17 cellular contexts compared by ENCODE assay signal in genomic region chr14:93549578-93549977, GRCh38.
DNase-seq lines count a peak whose midpoint lies in the region; TF ChIP-seq lines count a peak whose summit lies in the region.
"Had no signal": no experiment of that assay in that cellular context is flagged by ENCODE, and none has a peak within 500 bp of the region (broad histone marks: within the 10 kb centered on the region; RNA-seq: fewer than 3 reads in every experiment).

No MANE protein-coding gene starts in this region.

- H3K27ac ChIP-seq in dorsolateral prefrontal cortex, result no peak overlapping the region
- H3K27ac ChIP-seq: 22Rv1, C4-2B, SJSA1 had no signal

- H3K27me3 ChIP-seq in dorsolateral prefrontal cortex, result no peaks in the 10 kb centered on the region

- peak; percentile 52 for DNase-seq in DMS 273 (lab: John Stamatoyannopoulos, UW; ENCODE audit: unreplicated experiment)
- no peak for DNase-seq in DMS 273 treated with DMSO at 0.1 percent for 48 hours (lab: John Stamatoyannopoulos, UW)
- DNase-seq in MV-4-11 (lab: John Stamatoyannopoulos, UW), result peak; percentile 28
- DNase-seq in RKO (ENCODE audit: low spot score), result peak; percentile 8
- DNase-seq in left kidney (ENCODE audit: low read depth, low spot score), result peak; percentile 49
- DNase-seq in stimulated activated CD4-positive, alpha-beta T cell treated with anti-CD3 and anti-CD28 coated beads, Interleukin-2, amount 100 ng/mL, for 24 hours, result no peak
- DNase-seq in NCI-H1930 (lab: John Stamatoyannopoulos, UW), result no peak
- no peak for DNase-seq in dorsolateral prefrontal cortex
- DNase-seq: HCEC 1CT, KBM-7, NCI-H2029 treated with DMSO at 0.1 percent for 48 hours, NCI-H774, RPMI8226, SW 1271 had no signal

- no peak overlapping the region for H3K4me3 ChIP-seq in dorsolateral prefrontal cortex
- H3K4me3 ChIP-seq: SJSA1 had no signal

- intact Hi-C loops in dorsolateral prefrontal cortex (cut with DNase I), result loop anchor here in 1 of 2 donors (10.0 kb wide), 1 partner anchor 315 kb away; no protein-coding TSS in a partner anchor

- no peak for TF ChIP-seq CTCF in dorsolateral prefrontal cortex (IDR thresholded peaks at IDR 0.05 in 54 of 56, conservative IDR thresholded peaks at IDR 0.05 in 2 of 56; ENCODE audit: low read depth in 1 of 56, partially characterized antibody in 56 of 56)

Comparison
In these comparisons a context has a peak if more than half of its experiments do, and no peak if none do; other contexts are left out.
1. DNase-seq: peak in DMS 273 (single experiment), MV-4-11 (single experiment), RKO (single experiment) and left kidney (single experiment); none in DMS 273 treated with DMSO at 0.1 percent for 48 hours (single experiment), stimulated activated CD4-positive, alpha-beta T cell treated with anti-CD3 and anti-CD28 coated beads, Interleukin-2, amount 100 ng/mL, for 24 hours (0 of 2), NCI-H1930 (0 of 2) and dorsolateral prefrontal cortex (0 of 10).